Comparison of ENCODE assay signal across 8 cellular contexts in the genomic region with DNA sequence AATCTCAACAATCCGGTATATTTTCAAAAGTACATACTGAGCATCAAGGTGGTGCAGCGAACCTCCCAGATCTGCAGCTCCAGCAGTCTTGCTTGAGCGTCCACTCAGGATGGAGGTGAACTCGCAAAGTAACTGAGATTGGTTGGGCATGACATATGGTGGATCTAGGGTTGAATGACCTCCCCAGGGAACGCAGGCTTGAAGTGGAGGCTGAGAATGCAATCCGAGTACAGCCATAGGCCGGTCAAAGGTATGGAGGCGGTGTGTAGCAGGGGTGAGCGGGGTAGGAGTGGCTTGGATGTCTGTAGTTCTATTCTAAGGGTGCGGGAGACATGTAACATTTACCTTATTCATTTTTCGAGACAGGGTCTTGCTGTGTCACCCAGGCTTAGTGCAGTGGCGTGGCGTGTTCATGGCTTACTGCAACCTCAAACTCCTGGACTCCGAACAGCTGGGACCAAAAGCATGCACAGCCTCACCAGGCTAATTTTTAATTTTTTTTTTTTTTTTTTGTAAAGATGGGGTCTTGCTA. TPM values are rescaled to one million over a fixed set of nuclear protein-coding genes. Genes with fewer than 3 reads are reported as not detected.
DNase-seq lines count a peak whose midpoint lies in the region; ATAC-seq, FAIRE-seq and TF ChIP-seq lines count a peak whose summit lies in the region.

No MANE protein-coding gene starts in this region.

- DNase-seq in D341Med (ENCODE audit: low spot score) (peak; percentile 86), HTR-8/SVneo (ENCODE audit: insufficient read length, low spot score) (peak; percentile 48), Peyer's patch (peak; percentile 55 to 77 (median 75)), chondrocyte (ENCODE audit: low spot score) (no peak)
- DNase-seq in stimulated activated naive CD8-positive, alpha-beta T cell treated with anti-CD3 and anti-CD28 coated beads, Interleukin-15, amount 100 ng/mL, for 72 hours: peak in 1 of 2 donors; percentile 21

- H3K9me3 ChIP-seq in Peyer's patch: no peaks in the 10 kb centered on the region

- H3K27me3 ChIP-seq in Peyer's patch (no peaks in the 10 kb centered on the region), layer of hippocampus (ENCODE audit: control insufficient read depth, insufficient read depth, low read length) (no peaks in the 10 kb centered on the region)

- peaks cover 28% of the 10 kb centered on the region for H3K4me1 Mint-ChIP-seq in chondrocyte (ENCODE audit: low read depth)
- H3K4me1 Mint-ChIP-seq in stimulated activated naive CD8-positive, alpha-beta T cell treated with anti-CD3 and anti-CD28 coated beads, Interleukin-15, amount 100 ng/mL, for 72 hours: peaks cover 60% of the 10 kb centered on the region

- H3K4me3 Mint-ChIP-seq in chondrocyte (ENCODE audit: unreplicated experiment): peak overlapping the region; percentile 91
- H3K4me3 Mint-ChIP-seq in stimulated activated naive CD8-positive, alpha-beta T cell treated with anti-CD3 and anti-CD28 coated beads, Interleukin-15, amount 100 ng/mL, for 72 hours: peak overlapping the region; percentile 95 to 98

- ATAC-seq in GM19452 (IDR thresholded peaks at IDR 0.05; ENCODE audit: unreplicated experiment): peak; percentile 52
- ATAC-seq in stimulated activated naive CD8-positive, alpha-beta T cell treated with anti-CD3 and anti-CD28 coated beads, Interleukin-15, amount 100 ng/mL, for 72 hours: peak; percentile 13
- ATAC-seq in GM19324 (IDR thresholded peaks at IDR 0.05; ENCODE audit: low FRiP score, unreplicated experiment): no peak

- H3K4me3 ChIP-seq in Peyer's patch: peak overlapping the region; percentile 73 to 98 (median 80)

- peaks cover 0 to 34% (median 0%) of the 10 kb centered on the region in 3 donors for H3K36me3 ChIP-seq in Peyer's patch

- TF ChIP-seq CTCF in Peyer's patch (IDR thresholded peaks at IDR 0.05): no peak
- no peak for TF ChIP-seq CTCF in chondrocyte (IDR thresholded peaks at IDR 0.05)

- FAIRE-seq in HTR-8/SVneo (lab: Jason Lieb, UNC): peak; percentile 4

- TF ChIP-seq POLR2A in Peyer's patch (IDR thresholded peaks at IDR 0.05): no peak

- peaks cover 0 to 26% (median 6%) of the 10 kb centered on the region in 4 donors for H3K4me1 ChIP-seq in Peyer's patch

- no peaks in the 10 kb centered on the region for H3K9me3 Mint-ChIP-seq in chondrocyte (ENCODE audit: low read depth)
- H3K9me3 Mint-ChIP-seq in stimulated activated naive CD8-positive, alpha-beta T cell treated with anti-CD3 and anti-CD28 coated beads, Interleukin-15, amount 100 ng/mL, for 72 hours: no peaks in the 10 kb centered on the region

- peaks cover 8% of the 10 kb centered on the region for H3K36me3 Mint-ChIP-seq in chondrocyte (ENCODE audit: low read depth)

- no peaks in the 10 kb centered on the region for H3K27me3 Mint-ChIP-seq in chondrocyte (ENCODE audit: low read depth)
- H3K27me3 Mint-ChIP-seq in stimulated activated naive CD8-positive, alpha-beta T cell treated with anti-CD3 and anti-CD28 coated beads, Interleukin-15, amount 100 ng/mL, for 72 hours: no peaks in the 10 kb centered on the region

- H3K27ac Mint-ChIP-seq in chondrocyte (ENCODE audit: unreplicated experiment): peak overlapping the region; percentile 94
- peak overlapping the region; percentile 96 to 97 for H3K27ac Mint-ChIP-seq in stimulated activated naive CD8-positive, alpha-beta T cell treated with anti-CD3 and anti-CD28 coated beads, Interleukin-15, amount 100 ng/mL, for 72 hours

- H3K27ac ChIP-seq in Peyer's patch: peak overlapping the region; percentile 92 to 100 (median 95)
- H3K27ac ChIP-seq in layer of hippocampus (ENCODE audit: low read depth, low read length): peak overlapping the region; percentile 70

RNA-seq across cellular contexts. Expression of a gene that starts 0.6 kb away (rescaled TPM):
- 10 to 100 TPM; 46.8 to 47.9 (median 47.1) TPM for total RNA-seq in Peyer's patch
- total RNA-seq in chondrocyte: 18.4 to 25.7 TPM (median 19.5 TPM) in 3 replicates

RNA-seq across cellular contexts. Expression of a gene that starts 15.8 kb away (rescaled TPM):
- total RNA-seq in Peyer's patch (10 to 100 TPM in 2 of 4 donors, 1 to 10 TPM in 2; 7.0 to 27.2 (median 10.2) TPM), chondrocyte (21.4 to 22.5 TPM (median 21.8 TPM) in 3 replicates)

RNA-seq across cellular contexts. Expression of a gene that starts 16.6 kb away (rescaled TPM):
- 100 to 1,000 TPM in 1 of 4 donors, 10 to 100 TPM in 3; 24.9 to 104 (median 31.8) TPM for total RNA-seq in Peyer's patch
- 27.1 to 31.8 TPM (median 30.3 TPM) in 3 replicates for total RNA-seq in chondrocyte

RNA-seq across cellular contexts. Expression of a gene that starts 30.9 kb away (rescaled TPM):
- total RNA-seq in Peyer's patch (10 to 100 TPM; 39.2 to 74.3 (median 43.5) TPM), chondrocyte (75.8 to 81.2 TPM (median 76.2 TPM) in 3 replicates)

RNA-seq across cellular contexts. Expression of a gene that starts 31.6 kb away (rescaled TPM):
- total RNA-seq in Peyer's patch (10 to 100 TPM in 1 of 4 donors, 1 to 10 TPM in 2, not detected in 1; 3.2 to 28.9 (median 7.5) TPM), chondrocyte (2.2 to 13.3 TPM (median 2.9 TPM) in 3 replicates)
